ENCODE assay signal across 13 cellular contexts in the genomic region with DNA sequence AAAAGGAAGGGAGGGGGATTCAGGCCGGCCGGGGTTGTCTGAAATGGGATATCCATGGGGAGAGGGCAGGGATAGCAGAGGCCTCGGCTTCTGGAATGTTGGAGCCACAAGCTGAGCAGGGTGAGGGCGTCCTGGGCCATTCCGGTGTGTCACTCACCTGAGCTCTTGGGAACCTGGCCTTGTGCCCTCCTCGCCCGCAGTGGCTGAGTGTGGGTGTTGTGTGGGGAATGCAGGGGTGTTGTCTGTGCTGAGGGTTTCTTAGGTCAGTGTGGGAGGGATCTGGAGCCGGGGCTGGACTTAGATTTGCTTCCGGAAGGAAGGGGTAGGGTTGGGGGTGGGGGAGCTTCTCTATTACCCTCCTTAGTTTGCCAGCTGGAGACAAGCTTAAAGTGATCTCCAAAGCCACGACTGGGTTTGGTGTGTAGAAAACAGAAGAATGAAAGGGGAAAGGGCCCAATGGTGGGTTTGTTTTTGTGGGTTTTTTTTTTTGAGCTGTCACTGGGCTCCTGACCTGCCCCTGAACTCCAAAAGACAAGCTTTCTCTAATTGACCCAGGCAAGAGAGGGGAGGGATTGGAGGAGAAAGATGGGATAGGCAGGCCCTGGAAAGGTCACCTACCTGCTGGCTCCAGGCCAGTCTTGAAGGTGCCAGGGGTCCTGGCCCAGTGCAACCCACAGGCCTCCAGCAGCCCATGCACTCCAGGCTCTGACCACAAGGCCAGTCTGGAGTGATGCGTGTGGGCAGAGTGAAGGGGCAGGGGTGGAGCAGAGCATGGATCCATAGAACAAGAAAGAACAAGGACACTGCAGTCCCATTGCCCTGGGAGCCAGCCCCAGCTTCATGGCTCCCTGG. TPM values are rescaled to one million over a fixed set of nuclear protein-coding genes. Genes with fewer than 3 reads are reported as not detected.
DNase-seq lines count a peak whose midpoint lies in the region; ATAC-seq and TF ChIP-seq lines count a peak whose summit lies in the region.
"Had no signal": no experiment of that assay in that cellular context is flagged by ENCODE, and none has a peak within 500 bp of the region (broad histone marks: within the 10 kb centered on the region; RNA-seq: fewer than 3 reads in every experiment).

Gene SULT1A2 (minus strand): TSS at position 211 of the 852 bp plus-strand sequence. CDS start 1,120 bp downstream, outside the sequence.

- no peak for TF ChIP-seq CTCF in CD14-positive monocyte (IDR thresholded peaks at IDR 0.05)
- no peak for TF ChIP-seq CTCF in OCI-LY7 (conservative IDR thresholded peaks at IDR 0.05; ENCODE audit: low read length)
- no peak for TF ChIP-seq CTCF in foreskin keratinocyte (conservative IDR thresholded peaks at IDR 0.05)
- no peak for TF ChIP-seq CTCF in glutamatergic neuron (IDR thresholded peaks at IDR 0.05; ENCODE audit: partially characterized antibody, unreplicated experiment)

- peaks cover 3% of the 10 kb centered on the region; the same call in 1 of the 2 replicates for H3K36me3 ChIP-seq in OCI-LY7 (ENCODE audit: insufficient read depth, low read length)

- H3K4me3 ChIP-seq in OCI-LY7 (ENCODE audit: low read depth, low read length, poor library complexity, severe bottlenecking) = no peak within 1 kb of the TSS
- H3K4me3 ChIP-seq: GM12878 had no signal

- H3K4me3 Mint-ChIP-seq in CD14-positive monocyte = peak within 1 kb of the TSS in 1 of 2 donors; percentile 19
- peak within 1 kb of the TSS in 2 of 10 donors; percentile 13 to 38 for H3K4me3 Mint-ChIP-seq in naive thymus-derived CD8-positive, alpha-beta T cell
- no peak within 1 kb of the TSS for H3K4me3 Mint-ChIP-seq in glutamatergic neuron (ENCODE audit: unreplicated experiment)
- H3K4me3 Mint-ChIP-seq: activated CD4-positive, alpha-beta T cell treated with anti-CD3 and anti-CD28 coated beads, Interleukin-2, amount 10 ng/mL, durations not matched to agents 7 days and 5 days; natural killer cell had no signal

- peak within 1 kb of the TSS; percentile 33; the same call in 1 of the 2 replicates for H3K4me2 ChIP-seq in OCI-LY7 (ENCODE audit: low read length)

- H3K9me3 ChIP-seq in OCI-LY7 (ENCODE audit: low read length) = no peaks in the 10 kb centered on the region

- H3K4me1 ChIP-seq in OCI-LY7 (ENCODE audit: insufficient read depth, low read length, poor library complexity, severe bottlenecking) = peaks cover 17% of the 10 kb centered on the region
- H3K4me1 ChIP-seq in foreskin keratinocyte = no peaks in the 10 kb centered on the region

- DNase-seq in CD14-positive monocyte (ENCODE audit: low spot score) (no peak), OCI-LY7 (ENCODE audit: low spot score) (no peak), foreskin keratinocyte (peak in 1 of 2 donors; percentile 11), NOMO-1 treated with DMSO at 0.1 percent for 48 hours (lab: John Stamatoyannopoulos, UW; ENCODE audit: unreplicated experiment) (no peak), glutamatergic neuron (no peak)
- no peak for DNase-seq in naive thymus-derived CD8-positive, alpha-beta T cell
- no peak for DNase-seq in stimulated activated CD4-positive, alpha-beta T cell treated with anti-CD3 and anti-CD28 coated beads, Interleukin-12 subunit alpha, Interleukin-12 subunit beta, amount 100 ng/mL, for 4 hours
- DNase-seq: activated CD4-positive, alpha-beta T cell treated with anti-CD3 and anti-CD28 coated beads, Interleukin-2, amount 10 ng/mL, durations not matched to agents 7 days and 5 days; anterior cingulate cortex; natural killer cell had no signal

- intact Hi-C loops in CD14-positive monocyte (cut with micrococcal nuclease) = no loop called here
- intact Hi-C loops in OCI-LY7 (cut with micrococcal nuclease; ENCODE audit: unreplicated experiment) = no loop called here

- peak; percentile 10 for ATAC-seq in foreskin keratinocyte
- no peak for ATAC-seq in naive thymus-derived CD8-positive, alpha-beta T cell
- no peak for ATAC-seq in GM19023 (IDR thresholded peaks at IDR 0.05; ENCODE audit: unreplicated experiment)
- ATAC-seq: GM12878, natural killer cell had no signal

- CTCF ChIA-PET in OCI-LY7 (lab: Charles Lee; ENCODE audit: unreplicated experiment) = no interaction called here

- no peaks in the 10 kb centered on the region for H3K9me2 ChIP-seq in OCI-LY7 (ENCODE audit: insufficient read depth, low read length)

- H3K27ac Mint-ChIP-seq in CD14-positive monocyte (peak within 1 kb of the TSS in 4 of 7 donors; percentile 19 to 72 (median 44)), glutamatergic neuron (ENCODE audit: unreplicated experiment) (no peak within 1 kb of the TSS)
- H3K27ac Mint-ChIP-seq in naive thymus-derived CD8-positive, alpha-beta T cell = peak within 1 kb of the TSS in 6 of 10 donors; percentile 45 to 87 (median 78)
- H3K27ac Mint-ChIP-seq: natural killer cell had no signal

- H3K9me3 Mint-ChIP-seq in CD14-positive monocyte = no peaks in the 10 kb centered on the region
- H3K9me3 Mint-ChIP-seq in naive thymus-derived CD8-positive, alpha-beta T cell = no peaks in the 10 kb centered on the region
- H3K9me3 Mint-ChIP-seq in glutamatergic neuron (ENCODE audit: unreplicated experiment) = peaks cover 2% of the 10 kb centered on the region
- H3K9me3 Mint-ChIP-seq: activated CD4-positive, alpha-beta T cell treated with anti-CD3 and anti-CD28 coated beads, Interleukin-2, amount 10 ng/mL, durations not matched to agents 7 days and 5 days; natural killer cell had no signal

- H3K27ac ChIP-seq in OCI-LY7 (ENCODE audit: low read depth, low read length, poor library complexity, severe bottlenecking) = no peak within 1 kb of the TSS
- no peak within 1 kb of the TSS for H3K27ac ChIP-seq in foreskin keratinocyte
- H3K27ac ChIP-seq: C4-2B had no signal

- no peaks in the 10 kb centered on the region for H4K20me1 ChIP-seq in OCI-LY7 (ENCODE audit: insufficient read depth, low read length)

- no peaks in the 10 kb centered on the region for H3K79me2 ChIP-seq in OCI-LY7 (ENCODE audit: insufficient read depth, low read depth, low read length)

- H2AFZ ChIP-seq in OCI-LY7 (ENCODE audit: low read length) = peak within 1 kb of the TSS; percentile 34; the same call in 1 of the 2 replicates

- H3K4me1 Mint-ChIP-seq in CD14-positive monocyte (peaks cover 21% of the 10 kb centered on the region), glutamatergic neuron (ENCODE audit: low read depth, unreplicated experiment) (no peaks in the 10 kb centered on the region)
- peaks cover 4 to 20% (median 11%) of the 10 kb centered on the region in 4 donors for H3K4me1 Mint-ChIP-seq in naive thymus-derived CD8-positive, alpha-beta T cell

- peaks cover 12% of the 10 kb centered on the region in 2 donors for H3K36me3 Mint-ChIP-seq in CD14-positive monocyte
- peaks cover 0 to 8% (median 0%) of the 10 kb centered on the region in 3 donors for H3K36me3 Mint-ChIP-seq in naive thymus-derived CD8-positive, alpha-beta T cell
- no peaks in the 10 kb centered on the region for H3K36me3 Mint-ChIP-seq in glutamatergic neuron (ENCODE audit: unreplicated experiment)
- H3K36me3 Mint-ChIP-seq: natural killer cell had no signal

- BruUV-seq in OCI-LY7 (replicated peaks; lab: Mats Ljungman, UMichigan) = no TSS peak

- POLR2A ChIA-PET in OCI-LY7 (lab: Charles Lee) = interaction anchor here (0.6 kb wide), 1 partner anchor 19 kb away, joined by 3 read pairs; no protein-coding TSS in a partner anchor
- POLR2A ChIA-PET in naive thymus-derived CD8-positive, alpha-beta T cell (lab: Charles Lee) = interaction anchor here (0.6 to 1.7 kb wide), 5 partner anchors 11 to 1002 kb away, joined by 3 to 6 read pairs (median 4); no protein-coding TSS in a partner anchor

- H3K27me3 Mint-ChIP-seq in CD14-positive monocyte (ENCODE audit: low read depth in 3 of 3) (peaks cover 0 to 6% (median 3%) of the 10 kb centered on the region in 3 donors), glutamatergic neuron (ENCODE audit: unreplicated experiment) (peaks cover 6% of the 10 kb centered on the region)
- no peaks in the 10 kb centered on the region for H3K27me3 Mint-ChIP-seq in naive thymus-derived CD8-positive, alpha-beta T cell
- H3K27me3 Mint-ChIP-seq: activated CD4-positive, alpha-beta T cell treated with anti-CD3 and anti-CD28 coated beads, Interleukin-2, amount 10 ng/mL, durations not matched to agents 7 days and 5 days had no signal

- H3K27me3 ChIP-seq in foreskin keratinocyte = no peaks in the 10 kb centered on the region

RNA-seq across cellular contexts. Expression of gene SULT1A2, which starts in this region (rescaled TPM):
- polyA plus RNA-seq in CD14-positive monocyte (1 to 10 TPM in 1 of 2 donors, not detected in 1; 1.1 TPM), foreskin keratinocyte (0.06 TPM in 2 replicates)
- total RNA-seq in OCI-LY7 (2014; rRNA removed; shearing (Covaris generic)) = 2.1 and 5.8 TPM in 2 replicates
- total RNA-seq in OCI-LY7 (2022) (3.0 and 3.7 TPM in 2 replicates), foreskin keratinocyte (0.25 TPM in 1 of 2 replicates, not detected in the other), glutamatergic neuron (ENCODE audit: unreplicated experiment) (not detected)
- total RNA-seq in naive thymus-derived CD8-positive, alpha-beta T cell = 1 to 10 TPM in 1 of 2 experiments, under 1 TPM in 1; 0.66 to 2.1 TPM
- polyA plus RNA-seq in naive thymus-derived CD8-positive, alpha-beta T cell = not detected

Comparison
In these comparisons a context has a peak if more than half of its experiments do, and no peak if none do; other contexts are left out.
1. Peak in ATAC-seq in foreskin keratinocyte; RNA of the gene not detected or under 1 TPM.